Comparison of ENCODE assay signal across 16 cellular contexts in the genomic region with DNA sequence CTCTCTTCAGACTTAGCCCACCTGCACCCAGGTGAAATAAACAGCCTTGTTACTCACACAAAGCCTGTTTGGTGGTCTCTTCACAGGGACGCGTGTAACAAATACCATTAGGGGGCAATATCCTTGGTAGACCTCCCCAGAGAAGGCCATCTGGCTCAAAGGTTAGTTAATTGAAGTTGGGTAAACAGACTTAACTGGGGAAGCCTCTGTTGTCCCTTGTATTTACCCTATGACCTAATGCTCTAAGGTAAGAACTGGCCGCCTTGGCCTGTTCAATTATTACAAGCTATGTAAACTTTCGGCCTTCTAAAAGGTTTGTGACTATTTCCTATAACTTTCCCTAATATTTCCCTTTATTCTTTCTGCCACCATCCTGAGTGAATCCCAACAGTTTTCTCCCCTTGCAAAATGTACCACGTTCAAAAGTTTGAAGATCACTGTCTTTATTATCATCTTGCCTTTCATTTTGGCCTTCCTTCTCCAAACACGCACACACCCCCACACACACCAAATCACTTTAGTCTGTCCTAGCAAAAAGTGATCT. TPM values are rescaled to one million over a fixed set of nuclear protein-coding genes. Genes with fewer than 3 reads are reported as not detected.
A peak's percentile ranks its signal among the peaks of the same experiment; 100 is the strongest.
DNase-seq lines count a peak whose midpoint lies in the region; ATAC-seq and TF ChIP-seq lines count a peak whose summit lies in the region.
"Had no signal": no experiment of that assay in that cellular context is flagged by ENCODE, and none has a peak within 500 bp of the region (broad histone marks: within the 10 kb centered on the region; RNA-seq: fewer than 3 reads in every experiment).

No MANE protein-coding gene starts in this region.

- no peaks in the 10 kb centered on the region for H3K9me3 ChIP-seq in Caco-2
- H3K9me3 ChIP-seq: heart left ventricle, MG63, vagina had no signal

- H3K27me3 Mint-ChIP-seq in Caco-2 (ENCODE audit: insufficient read depth, unreplicated experiment) (no peaks in the 10 kb centered on the region), nephron progenitor cell (ENCODE audit: low read depth, poor library complexity) (peaks cover 6% of the 10 kb centered on the region)
- no peaks in the 10 kb centered on the region for H3K27me3 Mint-ChIP-seq in dendritic cell treated with granulocyte-macrophage colony-stimulating factor and Interleukin-4, amounts not matched to agents 40 ng/mL and 50 ng/mL, for 4 days

- H3K9me3 Mint-ChIP-seq in Caco-2 (ENCODE audit: unreplicated experiment) (no peaks in the 10 kb centered on the region), nephron progenitor cell (no peaks in the 10 kb centered on the region)
- no peaks in the 10 kb centered on the region for H3K9me3 Mint-ChIP-seq in dendritic cell treated with granulocyte-macrophage colony-stimulating factor and Interleukin-4, amounts not matched to agents 40 ng/mL and 50 ng/mL, for 4 days

- peaks cover 42% of the 10 kb centered on the region for H3K4me1 Mint-ChIP-seq in Caco-2 (ENCODE audit: low read depth, unreplicated experiment)
- H3K4me1 Mint-ChIP-seq in dendritic cell treated with granulocyte-macrophage colony-stimulating factor and Interleukin-4, amounts not matched to agents 40 ng/mL and 50 ng/mL, for 4 days (ENCODE audit: low read depth), result peaks cover 69% of the 10 kb centered on the region
- H3K4me1 Mint-ChIP-seq in nephron progenitor cell, result peaks cover 45% of the 10 kb centered on the region

- no TSS peak for BruUV-seq in Caco-2 (replicated peaks; lab: Mats Ljungman, UMichigan)

- ATAC-seq in GM18511 (IDR thresholded peaks at IDR 0.05; ENCODE audit: unreplicated experiment), result no peak
- ATAC-seq: heart left ventricle had no signal

- DNase-seq in Caco-2 (peak; percentile 84 to 85), LoVo (ENCODE audit: low spot score) (peak; percentile 42), nephron progenitor cell (no peak), SIG-M5 (lab: John Stamatoyannopoulos, UW) (no peak), dermis blood vessel endothelial cell (no peak)
- DNase-seq: activated CD4-positive, CD25-positive, alpha-beta regulatory T cell treated with anti-CD3 and anti-CD28 coated beads, Interleukin-2, amount 50 U/mL, for 72 hours; erythroblast; GDM1; heart left ventricle; MG63; NCI-H2029 treated with DMSO at 0.1 percent for 48 hours; NCI-H526 had no signal

- H3K4me1 ChIP-seq in Caco-2, result peaks cover 32% of the 10 kb centered on the region

- intact Hi-C loops in Caco-2 (cut with micrococcal nuclease; ENCODE audit: unreplicated experiment), result loop anchor here (1.0 to 10.0 kb wide), 6 partner anchors 27 to 402 kb away; partner anchors contain the start of gene RAB3IP
- intact Hi-C loops in dendritic cell treated with granulocyte-macrophage colony-stimulating factor and Interleukin-4, amounts not matched to agents 40 ng/mL and 50 ng/mL, for 4 days (cut with micrococcal nuclease), result no loop called here

- H3K36me3 ChIP-seq in Caco-2 (ENCODE audit: control insufficient read depth, insufficient read depth, low read length), result no peaks in the 10 kb centered on the region
- H3K36me3 ChIP-seq: heart left ventricle, MG63, vagina had no signal

- TF ChIP-seq CTCF in Caco-2 (IDR thresholded peaks at IDR 0.05; ENCODE audit: insufficient read depth in 1 of 2, low read depth in 1 of 2, low read length in 1 of 2, severe bottlenecking in 1 of 2, unreplicated experiment in 1 of 2), result no peak
- no peak for TF ChIP-seq CTCF in nephron progenitor cell (IDR thresholded peaks at IDR 0.05)

- no peaks in the 10 kb centered on the region for H3K27me3 ChIP-seq in Caco-2 (replicated peaks; ENCODE audit: control insufficient read depth, insufficient read depth, low read length)
- H3K27me3 ChIP-seq: vagina had no signal

- H3K4me3 Mint-ChIP-seq in Caco-2 (ENCODE audit: unreplicated experiment), result peak overlapping the region; percentile 97
- H3K4me3 Mint-ChIP-seq in dendritic cell treated with granulocyte-macrophage colony-stimulating factor and Interleukin-4, amounts not matched to agents 40 ng/mL and 50 ng/mL, for 4 days, result no peak overlapping the region
- H3K4me3 Mint-ChIP-seq in nephron progenitor cell, result peak overlapping the region; percentile 3

- H3K36me3 Mint-ChIP-seq in Caco-2 (ENCODE audit: insufficient read depth, unreplicated experiment), result peaks cover 52% of the 10 kb centered on the region
- H3K36me3 Mint-ChIP-seq in dendritic cell treated with granulocyte-macrophage colony-stimulating factor and Interleukin-4, amounts not matched to agents 40 ng/mL and 50 ng/mL, for 4 days (ENCODE audit: low read depth), result no peaks in the 10 kb centered on the region
- no peaks in the 10 kb centered on the region for H3K36me3 Mint-ChIP-seq in nephron progenitor cell (ENCODE audit: low read depth)

- H3K27ac Mint-ChIP-seq in Caco-2 (ENCODE audit: unreplicated experiment) (peak overlapping the region; percentile 79), nephron progenitor cell (no peak overlapping the region)
- peak overlapping the region; percentile 85 for H3K27ac Mint-ChIP-seq in dendritic cell treated with granulocyte-macrophage colony-stimulating factor and Interleukin-4, amounts not matched to agents 40 ng/mL and 50 ng/mL, for 4 days

- CTCF ChIA-PET in Caco-2 (lab: Charles Lee), result interaction anchor here (0.6 to 2.3 kb wide), 5 partner anchors 9 to 1244 kb away, joined by 3 to 18 read pairs (median 3); no protein-coding TSS in a partner anchor

- POLR2A ChIA-PET in Caco-2 (lab: Charles Lee), result interaction anchor here (0.6 to 1.4 kb wide), 9 partner anchors 8 to 525 kb away, joined by 3 to 18 read pairs (median 4); partner anchors contain the start of gene MDM2

- H3K4me3 ChIP-seq in Caco-2 (ENCODE audit: low read depth, low read length), result peak overlapping the region; percentile 25
- H3K4me3 ChIP-seq: heart left ventricle, MG63, vagina had no signal

RNA-seq across cellular contexts. Expression of gene LYZ, which starts 15.3 kb away (rescaled TPM):
- 16.8 and 16.9 TPM in 2 replicates for total RNA-seq in Caco-2 (2022)
- not detected in 2 replicates for total RNA-seq in dermis blood vessel endothelial cell
- total RNA-seq: pulmonary artery endothelial cell had no signal

RNA-seq across cellular contexts. Expression of gene YEATS4, which starts 26.7 kb away (rescaled TPM):
- total RNA-seq in Caco-2 (2022) (40.9 and 42.6 TPM in 2 replicates), dermis blood vessel endothelial cell (22.4 and 25.9 TPM in 2 replicates)

Comparison
In these comparisons a context has a peak if more than half of its experiments do, and no peak if none do; other contexts are left out.
1. DNase-seq: peak in Caco-2 (2 of 2) and LoVo (single experiment); none in nephron progenitor cell (single experiment), SIG-M5 (single experiment) and dermis blood vessel endothelial cell (single experiment).
2. RNA of gene LYZ, which starts 15.3 kb away (total RNA-seq): 16.8 to 16.9 TPM in Caco-2; not detected in dermis blood vessel endothelial cell; every median in the first group is over 10 times any median in the second.